Comparison of ENCODE assay signal across 9 cellular contexts in genomic region chr21:38831526-38832467, GRCh38. TPM values are rescaled to one million over a fixed set of nuclear protein-coding genes. Genes with fewer than 3 reads are reported as not detected.
DNase-seq lines count a peak whose midpoint lies in the region; ATAC-seq and TF ChIP-seq lines count a peak whose summit lies in the region.
"Had no signal": no experiment of that assay in that cellular context is flagged by ENCODE, and none has a peak within 500 bp of the region (broad histone marks: within the 10 kb centered on the region; RNA-seq: fewer than 3 reads in every experiment).

No MANE protein-coding gene starts in this region.

- no peak overlapping the region for H3K4me2 ChIP-seq in mesenchymal stem cell (ENCODE audit: low read length, poor library complexity, severe bottlenecking)

- H3K18ac ChIP-seq in mesenchymal stem cell (ENCODE audit: low read depth in 1 of 2, low read length in 2 of 2): peak overlapping the region; percentile 50 to 95

- POLR2A ChIA-PET in BJ (lab: Charles Lee): no interaction called here

- no peaks in the 10 kb centered on the region for H3K36me3 ChIP-seq in BJ (ENCODE audit: control insufficient read depth, insufficient read depth, low read length)
- no peaks in the 10 kb centered on the region for H3K36me3 ChIP-seq in mesenchymal stem cell (ENCODE audit: control insufficient read depth in 1 of 2, insufficient read depth in 2 of 2, low read depth in 1 of 2, low read length in 2 of 2)
- no peaks in the 10 kb centered on the region for H3K36me3 ChIP-seq in upper lobe of right lung

- CTCF ChIA-PET in BJ (lab: Yijun Ruan, JAX): interaction anchor here (0.7 to 1.5 kb wide), 4 partner anchors 12 to 307 kb away, joined by 3 read pairs; no protein-coding TSS in a partner anchor

- peak overlapping the region in 1 of 2 experiments; percentile 67 for H3K4ac ChIP-seq in mesenchymal stem cell (ENCODE audit: low read depth in 1 of 2, low read length in 2 of 2)

- H3K4me1 ChIP-seq in mesenchymal stem cell (ENCODE audit: control insufficient read depth, insufficient read depth, low read depth, low read length) (no peaks in the 10 kb centered on the region), upper lobe of right lung (peaks cover 19% of the 10 kb centered on the region)

- H2AK5ac ChIP-seq in mesenchymal stem cell (ENCODE audit: low read length, severe bottlenecking): no peak overlapping the region

- peak; percentile 88 for ATAC-seq in GM19328 (IDR thresholded peaks at IDR 0.05; ENCODE audit: unreplicated experiment)
- peak; percentile 78 for ATAC-seq in HG03280 (IDR thresholded peaks at IDR 0.05; ENCODE audit: unreplicated experiment)
- peak; percentile 89 for ATAC-seq in central memory CD8-positive, alpha-beta T cell (replicated peaks; ENCODE audit: extremely low read depth, poor library complexity, severe bottlenecking)
- peak; percentile 95 for ATAC-seq in upper lobe of right lung

- no peaks in the 10 kb centered on the region for H3K9me3 ChIP-seq in mesenchymal stem cell (ENCODE audit: control insufficient read depth, low read length)
- no peaks in the 10 kb centered on the region for H3K9me3 ChIP-seq in upper lobe of right lung

- H2BK15ac ChIP-seq in mesenchymal stem cell (ENCODE audit: low read depth, poor library complexity, severe bottlenecking): no peak overlapping the region

- H2AFZ ChIP-seq in mesenchymal stem cell (ENCODE audit: low read depth, low read length): peak overlapping the region; percentile 39

- no peak overlapping the region for H2BK5ac ChIP-seq in mesenchymal stem cell (ENCODE audit: low read depth, low read length, poor library complexity, severe bottlenecking)

- DNase-seq in BJ (ENCODE audit: low read depth) (peak; percentile 93), SIG-M5 (lab: John Stamatoyannopoulos, UW) (peak; percentile 97), mesenchymal stem cell (peak; percentile 99), upper lobe of right lung (no peak), cerebellar cortex (ENCODE audit: low spot score) (no peak)
- DNase-seq in central memory CD8-positive, alpha-beta T cell (ENCODE audit: low spot score in 2 of 2): peak in 1 of 2 donors; percentile 36

- H3K23ac ChIP-seq in mesenchymal stem cell (ENCODE audit: low read length in 2 of 2): no peak overlapping the region

- no peak for TF ChIP-seq CTCF in BJ (IDR thresholded peaks at IDR 0.05; ENCODE audit: insufficient read depth, low read depth, low read length)
- no peak for TF ChIP-seq CTCF in upper lobe of right lung (IDR thresholded peaks at IDR 0.05)

- no peak overlapping the region for H3K4me3 Mint-ChIP-seq in central memory CD8-positive, alpha-beta T cell
- H3K4me3 Mint-ChIP-seq: nephron had no signal

- no peaks in the 10 kb centered on the region for H3K4me1 Mint-ChIP-seq in central memory CD8-positive, alpha-beta T cell

- H3K27ac Mint-ChIP-seq in central memory CD8-positive, alpha-beta T cell (ENCODE audit: low read depth): peak overlapping the region; percentile 32
- H3K27ac Mint-ChIP-seq: nephron had no signal

- H3K9ac ChIP-seq in mesenchymal stem cell (ENCODE audit: low read length): peak overlapping the region; percentile 31

- H2BK12ac ChIP-seq in mesenchymal stem cell (ENCODE audit: low read length in 2 of 2): peak overlapping the region; percentile 29 to 99

- no peaks in the 10 kb centered on the region for H3K36me3 Mint-ChIP-seq in central memory CD8-positive, alpha-beta T cell (ENCODE audit: insufficient read depth)

- no peak overlapping the region for H4K8ac ChIP-seq in mesenchymal stem cell (ENCODE audit: low read length)

- H3K27me3 ChIP-seq in BJ (ENCODE audit: control insufficient read depth, insufficient read depth, low read length) (no peaks in the 10 kb centered on the region), mesenchymal stem cell (ENCODE audit: control insufficient read depth in 1 of 2, insufficient read depth in 1 of 2, low read length in 2 of 2) (no peaks in the 10 kb centered on the region), upper lobe of right lung (no peaks in the 10 kb centered on the region)

- H3K4me3 ChIP-seq in BJ (ENCODE audit: low read depth, low read length): no peak overlapping the region
- no peak overlapping the region for H3K4me3 ChIP-seq in mesenchymal stem cell (ENCODE audit: insufficient read depth in 1 of 2, low read depth in 1 of 2, low read length in 2 of 2)
- no peak overlapping the region for H3K4me3 ChIP-seq in upper lobe of right lung

- intact Hi-C loops in upper lobe of right lung (cut with DNase I): no loop called here

- H3K14ac ChIP-seq in mesenchymal stem cell (ENCODE audit: low read length in 2 of 2): peak overlapping the region in 1 of 2 experiments; percentile 96

- H2BK120ac ChIP-seq in mesenchymal stem cell (ENCODE audit: low read depth, low read length): peak overlapping the region; percentile 89

- no peaks in the 10 kb centered on the region for H3K9me3 Mint-ChIP-seq in central memory CD8-positive, alpha-beta T cell

- peak overlapping the region; percentile 30 for H4K91ac ChIP-seq in mesenchymal stem cell (ENCODE audit: low read length)

- H3K79me1 ChIP-seq in mesenchymal stem cell (replicated peaks; ENCODE audit: low read length, poor library complexity, severe bottlenecking): no peaks in the 10 kb centered on the region

- H3K27me3 Mint-ChIP-seq in central memory CD8-positive, alpha-beta T cell: peaks cover 27% of the 10 kb centered on the region

- H3K27ac ChIP-seq in mesenchymal stem cell (ENCODE audit: low read length, poor library complexity, severe bottlenecking) (no peak overlapping the region), upper lobe of right lung (peak overlapping the region; percentile 69)

- 71% methylated on average over 6 of the region's 7 CpGs for WGBS in mesenchymal stem cell

RNA-seq across cellular contexts. Expression of gene ETS2, which starts 26.1 kb away (rescaled TPM):
- polyA plus RNA-seq in BJ (2011; rRNA removed): 14.1 and 18.8 TPM in 2 replicates
- 11.4 and 15.7 TPM in 2 replicates for polyA minus RNA-seq in BJ (2011; rRNA and poly(A)+ RNA removed)
- polyA plus RNA-seq in mesenchymal stem cell (2013, experiment 1 of 2): 85.3 TPM
- 83.5 TPM for polyA plus RNA-seq in mesenchymal stem cell (2013, experiment 2 of 2)
- total RNA-seq in upper lobe of right lung: 195 TPM

Comparison
In these comparisons a context has a peak if more than half of its experiments do, and no peak if none do; other contexts are left out.
1. DNase-seq: peak in BJ (single experiment), SIG-M5 (single experiment) and mesenchymal stem cell (single experiment); none in upper lobe of right lung (single experiment) and cerebellar cortex (single experiment).
2. Peak in every context shown above with its lines, with median percentiles within 50 percentile points of each other: ATAC-seq.